Comparison of ENCODE assay signal across 1 cellular context in the genomic region with DNA sequence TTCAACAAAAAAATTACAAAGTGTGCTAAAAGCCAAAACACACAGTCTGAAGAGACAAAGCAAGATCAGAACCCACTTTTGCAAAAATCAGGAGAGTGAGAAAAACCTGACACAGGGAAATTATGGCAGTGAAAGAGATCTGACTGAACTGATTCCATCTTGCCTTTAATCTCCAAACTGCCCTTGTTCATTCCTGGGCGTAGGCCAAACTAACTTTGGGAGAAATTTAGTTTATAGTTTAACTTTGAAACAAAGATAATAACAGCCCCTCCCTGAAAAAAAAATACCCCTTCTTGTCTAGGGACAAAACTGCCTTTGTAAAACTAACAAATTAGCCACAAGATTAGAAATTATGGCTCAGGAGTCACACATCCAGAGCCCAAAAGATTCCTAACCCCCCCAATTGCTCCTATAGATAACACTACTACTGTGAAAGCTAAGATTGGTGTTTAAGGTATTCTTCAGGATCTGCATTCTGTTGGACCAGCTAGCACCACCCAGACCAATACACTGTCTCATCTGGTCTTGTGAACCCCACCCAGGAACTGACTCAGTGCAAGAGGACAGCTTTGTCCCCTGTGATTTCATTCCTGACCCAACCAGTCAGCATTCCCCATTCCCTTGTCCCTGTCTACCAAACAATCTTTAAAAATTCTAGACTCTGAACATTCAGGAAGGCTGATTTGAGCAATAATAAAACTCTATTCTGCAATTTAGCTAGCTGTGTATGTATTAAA.
TF ChIP-seq lines count a peak whose summit lies in the region.

No MANE protein-coding gene starts in this region.

TF ChIP-seq in HCT116, 20 proteins besides CTCF, POLR2A, EP300 and RAD21:
- 0 out of 2 replicates have a peak, but pooled peaks have one; percentile 22 for TF ChIP-seq CBX3 (IDR thresholded peaks at IDR 0.05; ENCODE audit: low read depth)
- no peak for TF ChIP-seq POLR2AphosphoS5 (IDR thresholded peaks at IDR 0.05; ENCODE audit: low read depth, low read length)
- TF ChIP-seq FOSL1 (IDR thresholded peaks at IDR 0.05; ENCODE audit: low read depth): peak; percentile 51; the same call in 1 of the 2 replicates
- peak; percentile 47; the same call in 1 of the 2 replicates for TF ChIP-seq JUND (IDR thresholded peaks at IDR 0.05)
